ENCODE assay signal across 19 cellular contexts in genomic region chr9:26369096-26369495, GRCh38.
"Had no signal": no experiment of that assay in that cellular context is flagged by ENCODE, and none has a peak within 500 bp of the region (broad histone marks: within the 10 kb centered on the region; RNA-seq: fewer than 3 reads in every experiment).

No MANE protein-coding gene starts in this region.

- FAIRE-seq: endothelial cell of umbilical vein had no signal

- H3K27me3 ChIP-seq: brain microvascular endothelial cell, foreskin keratinocyte, neutrophil, thyroid gland, vagina had no signal

- H3K4me3 ChIP-seq: thyroid gland, vagina had no signal

- H3K27ac ChIP-seq: brain microvascular endothelial cell, foreskin keratinocyte, neutrophil, thyroid gland, vagina had no signal

- H3K4me1 ChIP-seq: foreskin keratinocyte, thyroid gland, vagina had no signal

- DNase-seq: activated CD4-positive, alpha-beta memory T cell treated with anti-CD3 and anti-CD28 coated beads for 36 hours; activated CD4-positive, alpha-beta T cell treated with anti-CD3 and anti-CD28 coated beads for 36 hours; activated CD8-positive, alpha-beta memory T cell treated with anti-CD3 and anti-CD28 coated beads, Interleukin-2, amount 10 ng/mL, durations not matched to agents 7 days and 5 days; activated effector memory CD4-positive, alpha-beta T cell treated with anti-CD3 and anti-CD28 coated beads, Interleukin-2, amount 50 U/mL, for 16 hours; activated T-cell treated with anti-CD3 and anti-CD28 coated beads, Interleukin-2, amount 50 U/mL, for 48 hours; amygdala; brain microvascular endothelial cell; cortex of kidney; effector CD8-positive, alpha-beta T cell; left ventricle myocardium superior; mesendoderm; natural killer cell; stimulated activated CD4-positive, alpha-beta T cell treated with anti-CD3 and anti-CD28 coated beads, Interleukin-2, amount 100 ng/mL, for 48 hours; stimulated activated naive B cell treated with anti-CD40 and anti-IgM and Interleukin-4, amounts not matched to agents 10 μg/mL and 1 μg/mL and 100 μg/mL, for 72 hours; thyroid gland had no signal

- H3K9me3 ChIP-seq: neutrophil, thyroid gland, vagina had no signal

- H3K36me3 ChIP-seq: brain microvascular endothelial cell, neutrophil, thyroid gland, vagina had no signal
